Comparison of ENCODE assay signal across 8 cellular contexts in the genomic region with DNA sequence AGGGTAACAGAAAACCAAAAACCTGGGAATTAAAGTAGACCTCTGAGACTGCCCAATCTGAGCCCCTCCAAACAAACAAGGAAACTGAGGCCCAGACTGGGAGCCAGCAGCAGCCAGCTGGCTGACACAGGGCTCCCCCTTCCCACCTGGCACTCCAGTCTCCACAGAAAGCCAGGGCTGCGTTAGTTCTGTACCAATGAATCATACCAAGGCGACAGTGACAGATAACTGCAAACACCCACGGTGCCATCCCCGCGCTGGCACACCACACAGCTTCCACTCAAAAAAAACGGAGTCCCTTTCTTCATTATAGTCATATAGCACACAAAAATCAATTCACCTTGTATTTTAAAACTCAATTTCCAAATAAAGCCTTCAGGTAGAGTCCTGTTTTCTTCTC. TPM values are rescaled to one million over a fixed set of nuclear protein-coding genes. Genes with fewer than 3 reads are reported as not detected.
DNase-seq lines count a peak whose midpoint lies in the region; ATAC-seq and TF ChIP-seq lines count a peak whose summit lies in the region.

No MANE protein-coding gene starts in this region.

- no peaks in the 10 kb centered on the region for H3K9me3 Mint-ChIP-seq in activated CD4-positive, alpha-beta T cell treated with anti-CD3 and anti-CD28 coated beads, Interleukin-2, amount 10 ng/mL, durations not matched to agents 24 days and 14 days

- in situ Hi-C loops in gastrocnemius medialis (cut with MboI; ENCODE audit: low sequenced_read_pairs in 4 of 4) = no loop called here

- intact Hi-C loops in activated CD4-positive, alpha-beta T cell treated with anti-CD3 and anti-CD28 coated beads, Interleukin-2, amount 10 ng/mL, durations not matched to agents 24 days and 14 days (cut with micrococcal nuclease) = loop anchor here (5.0 kb wide), 1 partner anchor 585 kb away; no protein-coding TSS in a partner anchor
- intact Hi-C loops in gastrocnemius medialis (cut with DNase I; ENCODE audit: low total_unique reads) = loop anchor here (2.0 kb wide), 1 partner anchor 44 kb away; no protein-coding TSS in a partner anchor

- peaks cover 4% of the 10 kb centered on the region for H3K36me3 Mint-ChIP-seq in activated CD4-positive, alpha-beta T cell treated with anti-CD3 and anti-CD28 coated beads, Interleukin-2, amount 10 ng/mL, durations not matched to agents 24 days and 14 days (ENCODE audit: low read depth)

- ATAC-seq in gastrocnemius medialis = peak; percentile 47 to 57
- ATAC-seq in HG02571 (IDR thresholded peaks at IDR 0.05; ENCODE audit: unreplicated experiment) = no peak
- ATAC-seq in GM19328 (IDR thresholded peaks at IDR 0.05; ENCODE audit: unreplicated experiment) = no peak

- no peaks in the 10 kb centered on the region for H3K27me3 ChIP-seq in gastrocnemius medialis

- no peaks in the 10 kb centered on the region for H3K27me3 Mint-ChIP-seq in activated CD4-positive, alpha-beta T cell treated with anti-CD3 and anti-CD28 coated beads, Interleukin-2, amount 10 ng/mL, durations not matched to agents 24 days and 14 days

- H3K9me3 ChIP-seq in gastrocnemius medialis = no peaks in the 10 kb centered on the region

- TF ChIP-seq CTCF in fibroblast of the aortic adventitia (IDR thresholded peaks at IDR 0.05; ENCODE audit: insufficient read depth, low read length) (no peak), gastrocnemius medialis (IDR thresholded peaks at IDR 0.05 in 4 of 5, conservative IDR thresholded peaks at IDR 0.05 in 1 of 5) (peak in 1 of 5 experiments; percentile 2)

- no peak for TF ChIP-seq POLR2A in gastrocnemius medialis (IDR thresholded peaks at IDR 0.05)

- H3K27ac Mint-ChIP-seq in activated CD4-positive, alpha-beta T cell treated with anti-CD3 and anti-CD28 coated beads, Interleukin-2, amount 10 ng/mL, durations not matched to agents 24 days and 14 days = peak overlapping the region; percentile 84

- H3K4me3 ChIP-seq in fibroblast of the aortic adventitia (ENCODE audit: low read depth, low read length) (peak overlapping the region; percentile 86), gastrocnemius medialis (peak overlapping the region; percentile 60 to 92 (median 72))

- DNase-seq in EH (ENCODE audit: low read depth) = peak; percentile 14
- no peak for DNase-seq in activated CD4-positive, alpha-beta T cell treated with anti-CD3 and anti-CD28 coated beads, Interleukin-2, amount 10 ng/mL, durations not matched to agents 24 days and 14 days
- DNase-seq in fibroblast of the aortic adventitia (ENCODE audit: low read depth) = no peak
- peak; percentile 48 to 64 for DNase-seq in gastrocnemius medialis
- DNase-seq in NOMO-1 (lab: John Stamatoyannopoulos, UW; ENCODE audit: unreplicated experiment in 2 of 2) = no peak
- DNase-seq in NCI-H2107 treated with DMSO at 0.1 percent for 48 hours (lab: John Stamatoyannopoulos, UW; ENCODE audit: unreplicated experiment) = no peak

- peaks cover 25% of the 10 kb centered on the region for H3K4me1 Mint-ChIP-seq in activated CD4-positive, alpha-beta T cell treated with anti-CD3 and anti-CD28 coated beads, Interleukin-2, amount 10 ng/mL, durations not matched to agents 24 days and 14 days

- peak overlapping the region; percentile 90 to 96 (median 92) for H3K27ac ChIP-seq in gastrocnemius medialis

- peaks cover 59 to 61% of the 10 kb centered on the region in 2 donors for H3K4me1 ChIP-seq in gastrocnemius medialis

- H3K36me3 ChIP-seq in gastrocnemius medialis = no peaks in the 10 kb centered on the region

- H3K4me3 Mint-ChIP-seq in activated CD4-positive, alpha-beta T cell treated with anti-CD3 and anti-CD28 coated beads, Interleukin-2, amount 10 ng/mL, durations not matched to agents 24 days and 14 days = peak overlapping the region; percentile 85

RNA-seq across cellular contexts. Expression of gene PER2, which starts 1.4 kb away (rescaled TPM):
- total RNA-seq in activated CD4-positive, alpha-beta T cell treated with anti-CD3 and anti-CD28 coated beads, Interleukin-2, amount 10 ng/mL, durations not matched to agents 24 days and 14 days = 18.3 and 21.9 TPM in 2 replicates
- total RNA-seq in fibroblast of the aortic adventitia (ENCODE audit: low replicate concordance) (1.9 and 10.8 TPM in 2 replicates), gastrocnemius medialis (1 to 10 TPM; 4.1 to 7.5 (median 6.7) TPM)

RNA-seq across cellular contexts. Expression of gene TRAF3IP1, which starts 33.3 kb away (rescaled TPM):
- total RNA-seq in activated CD4-positive, alpha-beta T cell treated with anti-CD3 and anti-CD28 coated beads, Interleukin-2, amount 10 ng/mL, durations not matched to agents 24 days and 14 days = 11.0 and 12.7 TPM in 2 replicates
- total RNA-seq in fibroblast of the aortic adventitia (ENCODE audit: low replicate concordance) = 8.4 and 15.9 TPM in 2 replicates
- 10 to 100 TPM in 2 of 4 donors, 1 to 10 TPM in 2; 8.5 to 20.8 (median 10.9) TPM for total RNA-seq in gastrocnemius medialis

RNA-seq across cellular contexts. Expression of gene HES6, which starts 47.1 kb away (rescaled TPM):
- 10.2 and 10.3 TPM in 2 replicates for total RNA-seq in activated CD4-positive, alpha-beta T cell treated with anti-CD3 and anti-CD28 coated beads, Interleukin-2, amount 10 ng/mL, durations not matched to agents 24 days and 14 days
- total RNA-seq in fibroblast of the aortic adventitia (ENCODE audit: low replicate concordance) (1.6 and 6.6 TPM in 2 replicates), gastrocnemius medialis (10 to 100 TPM; 10.9 to 49.1 (median 27.2) TPM)

Comparison
In these comparisons a context has a peak if more than half of its experiments do, and no peak if none do; other contexts are left out.
1. DNase-seq: peak in EH (single experiment) and gastrocnemius medialis (2 of 2); none in activated CD4-positive, alpha-beta T cell treated with anti-CD3 and anti-CD28 coated beads, Interleukin-2, amount 10 ng/mL, durations not matched to agents 24 days and 14 days (single experiment), fibroblast of the aortic adventitia (single experiment), NOMO-1 (0 of 2) and NCI-H2107 treated with DMSO at 0.1 percent for 48 hours (single experiment).
2. ATAC-seq: peak in gastrocnemius medialis (2 of 2); none in HG02571 (single experiment) and GM19328 (single experiment).